ENCODE assay signal across 13 cellular contexts in the genomic region with DNA sequence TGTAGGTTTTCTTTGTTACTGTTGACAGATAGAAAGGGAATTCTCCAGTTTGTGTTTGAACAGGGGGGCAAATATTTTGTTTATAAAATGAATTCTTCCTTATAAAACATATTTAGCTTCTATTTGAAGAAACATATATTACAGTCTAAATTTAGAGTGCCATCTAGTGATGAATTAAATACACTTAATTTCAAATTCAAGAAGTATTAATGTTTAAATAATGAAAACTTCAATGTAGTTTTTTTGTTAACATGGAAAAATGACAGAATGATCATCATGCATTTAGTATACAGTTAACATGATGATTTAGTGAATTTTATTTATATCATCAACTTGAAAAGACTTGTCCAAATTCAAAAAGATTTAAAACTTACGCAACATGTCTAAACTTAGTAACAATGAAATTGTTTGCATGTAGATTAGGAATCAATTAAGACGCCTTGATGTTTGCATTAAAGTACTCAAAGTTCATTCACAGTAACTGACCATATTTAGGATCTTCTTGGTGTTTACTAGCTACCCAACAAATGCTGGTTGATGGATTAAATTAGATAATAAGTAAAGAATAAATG.
DNase-seq lines count a peak whose midpoint lies in the region; ATAC-seq and TF ChIP-seq lines count a peak whose summit lies in the region.
"Had no signal": no experiment of that assay in that cellular context is flagged by ENCODE, and none has a peak within 500 bp of the region (broad histone marks: within the 10 kb centered on the region; RNA-seq: fewer than 3 reads in every experiment).

No MANE protein-coding gene starts in this region.

- H3K79me2 ChIP-seq in neural cell (replicated peaks; ENCODE audit: insufficient read depth, low read length) = no peaks in the 10 kb centered on the region

- CTCF ChIA-PET in HEK293 (lab: Yijun Ruan, JAX) = interaction anchor here (0.5 to 1.1 kb wide), 4 partner anchors 23 to 991 kb away, joined by 3 to 7 read pairs (median 3); no protein-coding TSS in a partner anchor

- no peak for ATAC-seq in gastrocnemius medialis
- no peak for ATAC-seq in HG03565 (IDR thresholded peaks at IDR 0.05; ENCODE audit: unreplicated experiment)

- H3K9me3 ChIP-seq in HEK293 (ENCODE audit: control insufficient read depth, insufficient read depth, low read depth, low read length) (no peaks in the 10 kb centered on the region), neural cell (ENCODE audit: low read length) (no peaks in the 10 kb centered on the region), gastrocnemius medialis (no peaks in the 10 kb centered on the region), WERI-Rb-1 (ENCODE audit: severe bottlenecking) (no peaks in the 10 kb centered on the region)
- H3K9me3 ChIP-seq: colonic mucosa, ovary had no signal

- H3K27me3 ChIP-seq in neural cell (ENCODE audit: insufficient read depth, low read depth, low read length) = no peaks in the 10 kb centered on the region
- H3K27me3 ChIP-seq in gastrocnemius medialis = no peaks in the 10 kb centered on the region
- no peaks in the 10 kb centered on the region for H3K27me3 ChIP-seq in WERI-Rb-1 (ENCODE audit: insufficient read depth, low read depth, severe bottlenecking)
- H3K27me3 ChIP-seq: colonic mucosa, ovary had no signal

- no peaks in the 10 kb centered on the region for H3F3A ChIP-seq in neural cell (ENCODE audit: insufficient read depth, low read length, poor library complexity, severe bottlenecking)

- intact Hi-C loops in gastrocnemius medialis (cut with DNase I; ENCODE audit: low total_unique reads) = no loop called here

- no peak for TF ChIP-seq EP300 in neural cell (conservative IDR thresholded peaks at IDR 0.05; ENCODE audit: poor library complexity, severe bottlenecking)

- DNase-seq in DMS153 treated with DMSO at 0.1 percent for 48 hours (lab: John Stamatoyannopoulos, UW; ENCODE audit: unreplicated experiment) (peak; percentile 28), DMS153 (lab: John Stamatoyannopoulos, UW) (no peak), gastrocnemius medialis (no peak), WERI-Rb-1 (no peak)
- DNase-seq: colonic mucosa; mesendoderm; NCI-H1436 treated with DMSO at 0.1 percent for 48 hours; NK-92 treated with Interleukin-12 subunit alpha and Interleukin-12 subunit beta, amount 100 ng/mL, for 24 hours; ovary had no signal

- H3K27ac ChIP-seq in HEK293 (ENCODE audit: extremely low read depth, low read depth, low read length) (no peak overlapping the region), VCaP (no peak overlapping the region), neural cell (ENCODE audit: low read length) (no peak overlapping the region), gastrocnemius medialis (no peak overlapping the region), WERI-Rb-1 (no peak overlapping the region)
- H3K27ac ChIP-seq: colonic mucosa, ovary had no signal

- in situ Hi-C loops in gastrocnemius medialis (cut with MboI; ENCODE audit: low sequenced_read_pairs in 4 of 4) = no loop called here

- peak; percentile 63 for TF ChIP-seq RAD21 in neural cell (conservative IDR thresholded peaks at IDR 0.05)

- H3K36me3 ChIP-seq in HEK293 (ENCODE audit: control insufficient read depth in 2 of 2, insufficient read depth in 1 of 2, low read length in 2 of 2) (no peaks in the 10 kb centered on the region), neural cell (ENCODE audit: insufficient read depth, low read length) (no peaks in the 10 kb centered on the region), gastrocnemius medialis (no peaks in the 10 kb centered on the region), WERI-Rb-1 (no peaks in the 10 kb centered on the region)
- H3K36me3 ChIP-seq: colonic mucosa, ovary had no signal

- no peak for TF ChIP-seq CTCF in HEK293 (tag by site-specific recombination; IDR thresholded peaks at IDR 0.05)
- peak; percentile 66 for TF ChIP-seq CTCF in VCaP (conservative IDR thresholded peaks at IDR 0.05)
- TF ChIP-seq CTCF in neural cell (IDR thresholded peaks at IDR 0.05; ENCODE audit: poor library complexity, severe bottlenecking) = peak; percentile 58
- no peak for TF ChIP-seq CTCF in gastrocnemius medialis (IDR thresholded peaks at IDR 0.05 in 4 of 5, conservative IDR thresholded peaks at IDR 0.05 in 1 of 5)
- no peak for TF ChIP-seq CTCF in WERI-Rb-1 (IDR thresholded peaks at IDR 0.05; ENCODE audit: low read depth, low read length)

- no peak for TF ChIP-seq POLR2A in gastrocnemius medialis (IDR thresholded peaks at IDR 0.05)

- POLR2A ChIA-PET in HEK293 (lab: Yijun Ruan, JAX) = no interaction called here

- H2AFZ ChIP-seq in neural cell (ENCODE audit: low read depth, low read length) = no peak overlapping the region

- H3K4me2 ChIP-seq in neural cell (ENCODE audit: low read length) = no peak overlapping the region

- H3K4me1 ChIP-seq in HEK293 (ENCODE audit: control insufficient read depth, insufficient read depth, low read length) = no peaks in the 10 kb centered on the region
- no peaks in the 10 kb centered on the region for H3K4me1 ChIP-seq in gastrocnemius medialis
- H3K4me1 ChIP-seq: colonic mucosa had no signal

- H3K9ac ChIP-seq in neural cell (ENCODE audit: low read length) = no peak overlapping the region

- H3K9me2 ChIP-seq in neural cell (ENCODE audit: insufficient read depth, low read length) = no peaks in the 10 kb centered on the region

- H3K4me3 ChIP-seq in HEK293 (ENCODE audit: low read depth, low read length) = no peak overlapping the region
- no peak overlapping the region for H3K4me3 ChIP-seq in neural cell (ENCODE audit: low read length)
- H3K4me3 ChIP-seq in gastrocnemius medialis = no peak overlapping the region
- no peak overlapping the region for H3K4me3 ChIP-seq in WERI-Rb-1 (ENCODE audit: low read depth, low read length)
- H3K4me3 ChIP-seq: colonic mucosa, ovary had no signal

- no peaks in the 10 kb centered on the region for H4K20me1 ChIP-seq in neural cell (ENCODE audit: insufficient read depth)

TF ChIP-seq in HEK293, 187 proteins besides CTCF, POLR2A, EP300 and RAD21:
- TF ChIP-seq ZNF654 (tag by site-specific recombination; IDR thresholded peaks at IDR 0.05; ENCODE audit: low read depth) (peak; percentile 8; the same call in 1 of the 2 replicates), ZNF768 (tag by site-specific recombination; IDR thresholded peaks at IDR 0.05) (no peak)

TF ChIP-seq in neural cell, 6 proteins besides CTCF, POLR2A, EP300 and RAD21:
- TF ChIP-seq SMC3 (conservative IDR thresholded peaks at IDR 0.05; ENCODE audit: poor library complexity) (peak; percentile 55), EZH2 (IDR thresholded peaks at IDR 0.05; ENCODE audit: borderline replicate concordance, insufficient read depth, low read length, poor library complexity, severe bottlenecking) (no peak)

Comparison
In these comparisons a context has a peak if more than half of its experiments do, and no peak if none do; other contexts are left out.
1. CTCF ChIP-seq: peak in VCaP (single experiment) and neural cell (single experiment); none in HEK293 (single experiment), gastrocnemius medialis (0 of 5) and WERI-Rb-1 (single experiment).